ENCODE assay signal across 8 cellular contexts in genomic region chrX:78029663-78030062, GRCh38.
A peak's percentile ranks its signal among the peaks of the same experiment; 100 is the strongest.
DNase-seq lines count a peak whose midpoint lies in the region; ATAC-seq and TF ChIP-seq lines count a peak whose summit lies in the region.

No MANE protein-coding gene starts in this region.

- peak; percentile 13 for DNase-seq in AG08395 (ENCODE audit: low spot score)
- peak; percentile 56 for DNase-seq in NCI-H82 (lab: John Stamatoyannopoulos, UW)
- DNase-seq in chondrocyte (ENCODE audit: low spot score), result no peak
- peak; percentile 80 for DNase-seq in osteoblast (ENCODE audit: insufficient read length, low spot score, missing footprints)
- DNase-seq in activated naive CD4-positive, alpha-beta T cell treated with anti-CD3 and anti-CD28 coated beads, Interleukin-2, amount 50 U/mL, for 16 hours, result no peak

- no peaks in the 10 kb centered on the region for H3K79me2 ChIP-seq in osteoblast (ENCODE audit: insufficient read depth, low read length)

- no peaks in the 10 kb centered on the region for H3K27me3 Mint-ChIP-seq in chondrocyte (ENCODE audit: low read depth)

- no peak overlapping the region for H3K27ac Mint-ChIP-seq in chondrocyte (ENCODE audit: unreplicated experiment)

- H3K4me1 Mint-ChIP-seq in chondrocyte (ENCODE audit: low read depth), result no peaks in the 10 kb centered on the region

- H3K9me3 Mint-ChIP-seq in chondrocyte (ENCODE audit: low read depth), result peaks cover 14% of the 10 kb centered on the region

- ATAC-seq in GM19467 (IDR thresholded peaks at IDR 0.05; ENCODE audit: unreplicated experiment) (no peak), GM21723 (IDR thresholded peaks at IDR 0.05; ENCODE audit: unreplicated experiment) (no peak)

- no peak overlapping the region for H3K4me2 ChIP-seq in osteoblast (ENCODE audit: insufficient read depth, low read length)

- H3K9me3 ChIP-seq in osteoblast (ENCODE audit: low read depth, low read length), result no peaks in the 10 kb centered on the region

- H3K27ac ChIP-seq in osteoblast (ENCODE audit: low read depth, low read length), result no peak overlapping the region

- no peak overlapping the region for H3K4me3 Mint-ChIP-seq in chondrocyte (ENCODE audit: unreplicated experiment)

- H4K20me1 ChIP-seq in osteoblast (ENCODE audit: insufficient read depth, low read length), result no peaks in the 10 kb centered on the region

- H3K36me3 Mint-ChIP-seq in chondrocyte (ENCODE audit: low read depth), result no peaks in the 10 kb centered on the region

- H3K4me1 ChIP-seq in osteoblast (ENCODE audit: insufficient read depth, low read length), result no peaks in the 10 kb centered on the region

- no peaks in the 10 kb centered on the region for H3K27me3 ChIP-seq in osteoblast (ENCODE audit: insufficient read depth, low read length)

- H3K4me3 ChIP-seq in osteoblast (ENCODE audit: insufficient read depth, low read length), result no peak overlapping the region

- H2AFZ ChIP-seq in osteoblast (ENCODE audit: low read length), result no peak overlapping the region

- H3K36me3 ChIP-seq in osteoblast (ENCODE audit: insufficient read depth, low read length), result no peaks in the 10 kb centered on the region

- peak; percentile 62 for TF ChIP-seq CTCF in GM12873 (IDR thresholded peaks at IDR 0.05; ENCODE audit: insufficient read depth, low read depth, low read length, missing control alignments)
- peak; percentile 79 for TF ChIP-seq CTCF in chondrocyte (IDR thresholded peaks at IDR 0.05)
- TF ChIP-seq CTCF in osteoblast (IDR thresholded peaks at IDR 0.05; ENCODE audit: extremely low read depth, low read depth, low read length), result peak; percentile 59

Comparison
In these comparisons a context has a peak if more than half of its experiments do, and no peak if none do; other contexts are left out.
1. DNase-seq: peak in AG08395 (single experiment), NCI-H82 (single experiment) and osteoblast (single experiment); none in chondrocyte (single experiment) and activated naive CD4-positive, alpha-beta T cell treated with anti-CD3 and anti-CD28 coated beads, Interleukin-2, amount 50 U/mL, for 16 hours (single experiment).
2. Peak in every context shown above with its lines, with median percentiles within 50 percentile points of each other: CTCF ChIP-seq.